Comparison of ENCODE assay signal across 11 cellular contexts in the genomic region with DNA sequence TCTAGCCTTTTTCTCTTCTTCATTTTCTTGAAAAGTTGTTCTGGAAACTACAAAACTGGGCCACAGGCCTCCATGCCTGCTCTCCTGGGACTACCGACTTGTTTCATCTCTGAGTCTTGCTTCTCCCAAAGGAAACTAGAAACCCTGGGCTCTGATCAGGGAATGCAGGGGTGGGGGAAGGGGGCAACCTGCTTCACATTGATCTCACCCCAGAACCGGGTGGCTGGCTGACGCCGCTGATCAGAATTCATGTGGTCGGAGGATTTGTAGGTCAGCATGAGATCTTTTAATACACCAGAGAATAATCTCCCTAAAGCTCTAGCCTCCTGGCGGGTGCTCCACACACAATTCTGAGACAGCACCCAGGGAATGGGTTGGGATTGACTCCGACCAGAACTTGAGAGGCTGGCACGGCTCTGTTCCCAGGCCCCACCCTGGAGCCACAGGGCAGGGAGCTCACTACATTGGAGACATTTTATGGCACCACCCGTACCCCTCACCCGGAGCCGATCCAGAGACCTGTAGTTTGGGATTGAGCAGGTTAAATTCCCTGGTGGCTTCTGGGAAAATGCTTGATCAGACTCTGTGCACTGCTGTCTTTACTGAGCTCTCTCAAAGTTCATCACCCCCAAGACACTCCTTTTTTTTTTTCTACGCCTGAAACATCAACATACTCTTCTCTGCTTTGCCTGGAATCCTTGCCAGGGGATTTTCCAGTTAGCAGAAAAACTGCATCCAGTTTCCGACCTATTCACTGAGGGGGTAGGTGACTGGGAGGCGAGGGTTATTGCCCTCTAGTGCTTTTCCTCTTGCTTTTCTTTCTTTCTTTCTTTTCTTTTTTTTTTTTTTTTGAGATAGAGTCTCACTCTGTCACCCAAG. TPM values are rescaled to one million over a fixed set of nuclear protein-coding genes. Genes with fewer than 3 reads are reported as not detected.
A peak's percentile ranks its signal among the peaks of the same experiment; 100 is the strongest.
DNase-seq lines count a peak whose midpoint lies in the region; ATAC-seq and TF ChIP-seq lines count a peak whose summit lies in the region.
"Had no signal": no experiment of that assay in that cellular context is flagged by ENCODE, and none has a peak within 500 bp of the region (broad histone marks: within the 10 kb centered on the region; RNA-seq: fewer than 3 reads in every experiment).

No MANE protein-coding gene starts in this region.

- H3K4me1 ChIP-seq in SK-N-SH (ENCODE audit: control insufficient read depth in 1 of 2, insufficient read depth in 2 of 2, low read depth in 1 of 2, low read length in 1 of 2) (peaks cover 6 to 9% of the 10 kb centered on the region in 2 experiments; a peak in 2 of 4 replicates), neuronal stem cell (ENCODE audit: control insufficient read depth in 2 of 2, insufficient read depth in 1 of 2, low read depth in 1 of 2, low read length in 2 of 2) (peaks cover 2 to 5% of the 10 kb centered on the region in 2 donors), uterus (peaks cover 0 to 3% of the 10 kb centered on the region in 2 donors)

- no peak for TF ChIP-seq POLR2A in uterus (IDR thresholded peaks at IDR 0.05)

- H3K4me2 ChIP-seq in SK-N-SH: no peak overlapping the region
- H3K4me2 ChIP-seq in neuronal stem cell (ENCODE audit: insufficient read depth, low read length, poor library complexity, severe bottlenecking): no peak overlapping the region

- TF ChIP-seq RAD21 in SK-N-SH (IDR thresholded peaks at IDR 0.05; ENCODE audit: low read length): no peak

- TF ChIP-seq CTCF in SK-N-SH (IDR thresholded peaks at IDR 0.05) (no peak), fibroblast of pulmonary artery (IDR thresholded peaks at IDR 0.05; ENCODE audit: low read length, missing control alignments) (no peak), uterus (IDR thresholded peaks at IDR 0.05) (no peak)

- no peaks in the 10 kb centered on the region for H3K79me2 ChIP-seq in SK-N-SH (ENCODE audit: insufficient read depth)

- H3K9me2 ChIP-seq in SK-N-SH: no peaks in the 10 kb centered on the region

- no peaks in the 10 kb centered on the region for H3K9me3 ChIP-seq in SK-N-SH
- no peaks in the 10 kb centered on the region for H3K9me3 ChIP-seq in neuronal stem cell (replicated peaks in 1 of 2; ENCODE audit: control insufficient read depth in 2 of 2, insufficient read depth in 1 of 2, low read depth in 1 of 2, low read length in 2 of 2)
- H3K9me3 ChIP-seq in uterus: no peaks in the 10 kb centered on the region

- no peaks in the 10 kb centered on the region for H4K20me1 ChIP-seq in SK-N-SH (ENCODE audit: insufficient read depth)

- 72% methylated on average over 10 of the region's 14 CpGs for WGBS in SK-N-SH (ENCODE audit: low lambda C conversion rate)
- no CpG with 5 or more reads among the region's 14 CpGs for WGBS in neuronal stem cell (ENCODE audit: extremely low coverage in 2 of 2, insufficient read length in 2 of 2, insufficient replicate concordance in 1 of 2), 2 donors

- H3K27me3 ChIP-seq in SK-N-SH (ENCODE audit: insufficient read depth): no peaks in the 10 kb centered on the region
- H3K27me3 ChIP-seq in neuronal stem cell (ENCODE audit: control insufficient read depth in 3 of 3, insufficient read depth in 3 of 3, low read depth in 1 of 3, low read length in 3 of 3): peaks cover 0 to 10% (median 0%) of the 10 kb centered on the region in 3 experiments
- no peaks in the 10 kb centered on the region for H3K27me3 ChIP-seq in uterus

- CTCF ChIA-PET in SK-N-SH (lab: Yijun Ruan, JAX): interaction anchor here (1.4 kb wide), 1 partner anchor 80 kb away, joined by 6 read pairs; no protein-coding TSS in a partner anchor

- H3K79me1 ChIP-seq in neuronal stem cell (ENCODE audit: low read depth, low read length): no peaks in the 10 kb centered on the region

- H2BK15ac ChIP-seq in neuronal stem cell (ENCODE audit: low read length): no peak overlapping the region

- H3K9ac ChIP-seq in SK-N-SH (no peak overlapping the region), neuronal stem cell (ENCODE audit: low read depth, low read length, poor library complexity) (no peak overlapping the region)

- H3F3A ChIP-seq in SK-N-SH (replicated peaks; ENCODE audit: insufficient read depth): peaks cover 3% of the 10 kb centered on the region

- DNase-seq in SK-N-SH (no peak), fibroblast of pulmonary artery (ENCODE audit: low read depth) (peak; percentile 52), neuronal stem cell (ENCODE audit: low spot score) (no peak), uterus (peak in 1 of 2 donors; percentile 32), NCI-H69 (lab: John Stamatoyannopoulos, UW) (no peak), cortex of kidney (lab: John Stamatoyannopoulos, UW) (no peak)
- DNase-seq: activated CD4-positive, alpha-beta T cell treated with anti-CD3 and anti-CD28 coated beads for 48 hours; activated naive CD4-positive, alpha-beta T cell treated with anti-CD3 and anti-CD28 coated beads, Interleukin-2, amount 50 U/mL, for 16 hours; endodermal cell; SHP77 had no signal

- intact Hi-C loops in uterus (cut with DNase I; ENCODE audit: low total_unique reads): no loop called here

- H2BK120ac ChIP-seq in neuronal stem cell (ENCODE audit: low read depth, low read length): no peak overlapping the region

- H3K18ac ChIP-seq in neuronal stem cell (ENCODE audit: low read length): no peak overlapping the region

- no peak overlapping the region for H2AK5ac ChIP-seq in neuronal stem cell (ENCODE audit: low read depth, low read length)

- H3K23ac ChIP-seq in neuronal stem cell (ENCODE audit: low read depth, low read length, poor library complexity): no peak overlapping the region

- no peak overlapping the region for H4K91ac ChIP-seq in neuronal stem cell (ENCODE audit: low read depth, low read length, poor library complexity)

- H3K4me3 ChIP-seq in SK-N-SH (ENCODE audit: low read depth in 2 of 2, low read length in 1 of 2) (no peak overlapping the region), fibroblast of pulmonary artery (replicated peaks; ENCODE audit: low read depth, low read length) (no peak overlapping the region), neuronal stem cell (ENCODE audit: low read length in 2 of 2) (no peak overlapping the region), uterus (no peak overlapping the region)

- H3K27ac ChIP-seq in SK-N-SH (ENCODE audit: low read depth in 2 of 2, low read length in 1 of 2): no peak overlapping the region
- no peak overlapping the region for H3K27ac ChIP-seq in neuronal stem cell (replicated peaks; ENCODE audit: low read length)
- H3K27ac ChIP-seq in uterus: peak overlapping the region; percentile 55 to 73

- peak overlapping the region; percentile 28 for H2BK12ac ChIP-seq in neuronal stem cell (ENCODE audit: low read length)

- POLR2A ChIA-PET in SK-N-SH (lab: Yijun Ruan, JAX): no interaction called here

- H3K14ac ChIP-seq in neuronal stem cell (ENCODE audit: low read length): no peak overlapping the region

- H2BK5ac ChIP-seq in neuronal stem cell (ENCODE audit: low read length): no peak overlapping the region

- no peak for ATAC-seq in GM21717 (IDR thresholded peaks at IDR 0.05; ENCODE audit: unreplicated experiment)

- H3K4ac ChIP-seq in neuronal stem cell (ENCODE audit: low read length): no peak overlapping the region

- H2AFZ ChIP-seq in SK-N-SH (ENCODE audit: low read depth): no peak overlapping the region
- H2AFZ ChIP-seq in neuronal stem cell (ENCODE audit: low read length): peak overlapping the region; percentile 9

- TF ChIP-seq EP300 in SK-N-SH (IDR thresholded peaks at IDR 0.05; ENCODE audit: borderline replicate concordance in 1 of 2, low read depth in 1 of 2, low read length in 1 of 2): no peak

- H4K8ac ChIP-seq in neuronal stem cell (ENCODE audit: low read depth, low read length): no peak overlapping the region

- no peaks in the 10 kb centered on the region for H3K36me3 ChIP-seq in SK-N-SH (replicated peaks in 1 of 2; ENCODE audit: control insufficient read depth in 1 of 2, insufficient read depth in 2 of 2, low read length in 1 of 2)
- no peaks in the 10 kb centered on the region for H3K36me3 ChIP-seq in neuronal stem cell (replicated peaks in 1 of 2; ENCODE audit: control insufficient read depth in 2 of 2, insufficient read depth in 2 of 2, low read length in 2 of 2)
- H3K36me3 ChIP-seq in uterus: no peaks in the 10 kb centered on the region

TF ChIP-seq in SK-N-SH, 30 proteins besides CTCF, POLR2A, EP300 and RAD21:
- TF ChIP-seq RXRA (IDR thresholded peaks at IDR 0.05; ENCODE audit: borderline replicate concordance, low read depth): peak; percentile 9; the same call in 1 of the 2 replicates
- TF ChIP-seq NFIC (IDR thresholded peaks at IDR 0.05; ENCODE audit: borderline replicate concordance): peak; percentile 11; the same call in 1 of the 2 replicates
- TF ChIP-seq, protein P1, sequence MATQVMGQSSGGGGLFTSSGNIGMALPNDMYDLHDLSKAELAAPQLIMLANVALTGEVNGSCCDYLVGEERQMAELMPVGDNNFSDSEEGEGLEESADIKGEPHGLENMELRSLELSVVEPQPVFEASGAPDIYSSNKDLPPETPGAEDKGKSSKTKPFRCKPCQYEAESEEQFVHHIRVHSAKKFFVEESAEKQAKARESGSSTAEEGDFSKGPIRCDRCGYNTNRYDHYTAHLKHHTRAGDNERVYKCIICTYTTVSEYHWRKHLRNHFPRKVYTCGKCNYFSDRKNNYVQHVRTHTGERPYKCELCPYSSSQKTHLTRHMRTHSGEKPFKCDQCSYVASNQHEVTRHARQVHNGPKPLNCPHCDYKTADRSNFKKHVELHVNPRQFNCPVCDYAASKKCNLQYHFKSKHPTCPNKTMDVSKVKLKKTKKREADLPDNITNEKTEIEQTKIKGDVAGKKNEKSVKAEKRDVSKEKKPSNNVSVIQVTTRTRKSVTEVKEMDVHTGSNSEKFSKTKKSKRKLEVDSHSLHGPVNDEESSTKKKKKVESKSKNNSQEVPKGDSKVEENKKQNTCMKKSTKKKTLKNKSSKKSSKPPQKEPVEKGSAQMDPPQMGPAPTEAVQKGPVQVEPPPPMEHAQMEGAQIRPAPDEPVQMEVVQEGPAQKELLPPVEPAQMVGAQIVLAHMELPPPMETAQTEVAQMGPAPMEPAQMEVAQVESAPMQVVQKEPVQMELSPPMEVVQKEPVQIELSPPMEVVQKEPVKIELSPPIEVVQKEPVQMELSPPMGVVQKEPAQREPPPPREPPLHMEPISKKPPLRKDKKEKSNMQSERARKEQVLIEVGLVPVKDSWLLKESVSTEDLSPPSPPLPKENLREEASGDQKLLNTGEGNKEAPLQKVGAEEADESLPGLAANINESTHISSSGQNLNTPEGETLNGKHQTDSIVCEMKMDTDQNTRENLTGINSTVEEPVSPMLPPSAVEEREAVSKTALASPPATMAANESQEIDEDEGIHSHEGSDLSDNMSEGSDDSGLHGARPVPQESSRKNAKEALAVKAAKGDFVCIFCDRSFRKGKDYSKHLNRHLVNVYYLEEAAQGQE (IDR thresholded peaks at IDR 0.05; ENCODE audit: low read depth, low read length): no peak
TF ChIP-seq in SK-N-SH: peak in this region for 2.

RNA-seq across cellular contexts. Expression of a gene that starts 12.2 kb away (rescaled TPM):
- polyA plus RNA-seq in SK-N-SH (2012; rRNA removed): 12.5 and 12.6 TPM in 2 replicates
- 3.7 and 6.3 TPM in 2 replicates for polyA plus RNA-seq in SK-N-SH (2012; cell fraction: cytosol; rRNA removed)
- 35.6 and 35.9 TPM in 2 replicates for polyA plus RNA-seq in SK-N-SH (2012; cell fraction: nucleus; rRNA removed)
- polyA plus RNA-seq in neuronal stem cell (2013, experiment 1 of 2): 14.6 TPM
- 14.8 TPM for polyA plus RNA-seq in neuronal stem cell (2013, experiment 2 of 2)
- total RNA-seq in uterus: 10 to 100 TPM in 3 of 4 donors, 1 to 10 TPM in 1; 5.6 to 61.9 (median 19.1) TPM

Comparison
In these comparisons a context has a peak if more than half of its experiments do, and no peak if none do; other contexts are left out.
1. H3K27ac ChIP-seq: peak in uterus (2 of 2); none in SK-N-SH (0 of 2) and neuronal stem cell (single experiment).